Comparison of ENCODE assay signal across 1 cellular context in genomic region chr10:71888248-71888622, GRCh38.
TF ChIP-seq lines count a peak whose summit lies in the region.

No MANE protein-coding gene starts in this region.

TF ChIP-seq in HCT116, 20 proteins besides CTCF, POLR2A, EP300 and RAD21 (continued from another document):
- TF ChIP-seq REST (IDR thresholded peaks at IDR 0.05; ENCODE audit: low read depth) (no peak), EZH2phosphoT487 (IDR thresholded peaks at IDR 0.05; ENCODE audit: borderline replicate concordance) (no peak), YY1 (IDR thresholded peaks at IDR 0.05; ENCODE audit: extremely low read depth, insufficient replicate concordance, low read depth, low read length) (no peak), TCF7L2 (IDR thresholded peaks at IDR 0.05; ENCODE audit: borderline replicate concordance, extremely low read depth, insufficient read depth, insufficient read length) (no peak)
TF ChIP-seq in HCT116: peak in this region for 0.
